15 cellular contexts compared by ENCODE assay signal in the genomic region with DNA sequence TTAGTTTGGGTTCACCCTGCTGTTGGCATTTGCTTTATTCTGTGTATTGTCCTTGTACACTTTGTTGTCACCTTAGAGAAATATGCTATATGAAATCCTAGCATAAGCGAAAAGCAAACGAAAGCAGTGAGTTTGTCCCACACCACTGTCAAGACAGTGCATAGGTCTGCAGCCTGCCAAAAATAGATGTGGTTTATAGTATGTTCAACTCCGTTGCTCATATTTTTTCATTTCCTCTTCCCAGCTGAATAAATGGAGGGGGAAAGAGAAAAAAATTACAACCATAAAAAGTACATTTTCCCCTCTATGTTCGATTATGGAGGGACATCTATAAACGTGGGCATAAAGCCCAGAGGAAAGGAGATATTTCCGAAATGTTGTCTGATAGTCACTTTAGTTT. TPM values are rescaled to one million over a fixed set of nuclear protein-coding genes. Genes with fewer than 3 reads are reported as not detected.
DNase-seq lines count a peak whose midpoint lies in the region; ATAC-seq and TF ChIP-seq lines count a peak whose summit lies in the region.
"Had no signal": no experiment of that assay in that cellular context is flagged by ENCODE, and none has a peak within 500 bp of the region (broad histone marks: within the 10 kb centered on the region; RNA-seq: fewer than 3 reads in every experiment).

No MANE protein-coding gene starts in this region.

- H3K4me3 ChIP-seq in GM12865 (ENCODE audit: low read depth, low read length) (no peak overlapping the region), PC-3 (ENCODE audit: low read length) (no peak overlapping the region)
- H3K4me3 ChIP-seq: psoas muscle had no signal

- H3K79me2 ChIP-seq in PC-3 (ENCODE audit: low read length), result no peaks in the 10 kb centered on the region

- H3K4me1 ChIP-seq in PC-3 (ENCODE audit: insufficient read depth, low read length), result no peaks in the 10 kb centered on the region
- H3K4me1 ChIP-seq: psoas muscle had no signal

- intact Hi-C loops in PC-3 (cut with micrococcal nuclease) (no loop called here), cardiac septum (cut with DNase I) (no loop called here)

- H3K9me2 ChIP-seq in PC-3 (replicated peaks; ENCODE audit: low read length), result no peaks in the 10 kb centered on the region

- H3K27ac ChIP-seq in PC-3 (ENCODE audit: low read length), result no peak overlapping the region
- H3K27ac ChIP-seq: psoas muscle had no signal

- H3F3A ChIP-seq in PC-3 (ENCODE audit: low read length, unreplicated experiment), result no peaks in the 10 kb centered on the region

- H2AFZ ChIP-seq in PC-3 (ENCODE audit: low read length), result 0 out of 2 replicates have a peak overlapping the region, but pooled peaks have one; percentile 17

- H3K36me3 ChIP-seq in PC-3 (ENCODE audit: low read depth, low read length), result no peaks in the 10 kb centered on the region

- BruUV-seq in PC-3 (replicated peaks; lab: Mats Ljungman, UMichigan), result no TSS peak

- no peaks in the 10 kb centered on the region for H4K20me1 ChIP-seq in PC-3 (ENCODE audit: low read length)

- CTCF ChIA-PET in PC-3 (lab: Charles Lee), result no interaction called here

- H3K9ac ChIP-seq in PC-3 (ENCODE audit: low read length), result no peak overlapping the region

- ATAC-seq in GM21381 (IDR thresholded peaks at IDR 0.05; ENCODE audit: unreplicated experiment) (peak; percentile 80), HG03196 (IDR thresholded peaks at IDR 0.05; ENCODE audit: unreplicated experiment) (peak; percentile 79), PC-3 (no peak)
- ATAC-seq: esophagus mucosa, psoas muscle had no signal

- no peaks in the 10 kb centered on the region for H3K27me3 ChIP-seq in PC-3 (ENCODE audit: low read length)

- POLR2A ChIA-PET in PC-3 (lab: Charles Lee; ENCODE audit: unreplicated experiment), result no interaction called here

- DNase-seq in GM12865 (ENCODE audit: low read depth), result peak; percentile 69
- no peak for DNase-seq in PC-3
- DNase-seq in NCI-H446 treated with DMSO at 0.1 percent for 48 hours (lab: John Stamatoyannopoulos, UW), result no peak
- no peak for DNase-seq in T-helper 9 cell
- DNase-seq in cardiac septum (ENCODE audit: low spot score), result no peak
- DNase-seq in NCI-H524 (lab: John Stamatoyannopoulos, UW), result no peak
- DNase-seq: activated CD4-positive, alpha-beta T cell treated with anti-CD3 and anti-CD28 coated beads, Interleukin-2, amount 50 U/mL, for 4 hours; activated naive CD4-positive, alpha-beta T cell treated with anti-CD3 and anti-CD28 coated beads for 36 hours; NCI-H510A treated with DMSO at 0.1 percent for 48 hours; psoas muscle had no signal

- TF ChIP-seq CTCF in GM12865 (IDR thresholded peaks at IDR 0.05; ENCODE audit: insufficient read depth, low read depth, low read length, missing control alignments), result no peak
- no peak for TF ChIP-seq CTCF in PC-3 (conservative IDR thresholded peaks at IDR 0.05; ENCODE audit: low read depth, low read length)

- no peaks in the 10 kb centered on the region for H3K9me3 ChIP-seq in PC-3 (ENCODE audit: low read length)
- H3K9me3 ChIP-seq: psoas muscle had no signal

- no peak overlapping the region for H3K4me2 ChIP-seq in PC-3 (ENCODE audit: low read length)

RNA-seq across cellular contexts. Expression of a gene that starts 25.8 kb away (rescaled TPM):
- total RNA-seq in PC-3 (2014; rRNA removed) (not detected in 2 replicates), cardiac septum (not detected)
- total RNA-seq: activated naive CD4-positive, alpha-beta T cell treated with anti-CD3 and anti-CD28 coated beads for 36 hours; esophagus mucosa; G401; M059J; psoas muscle had no signal
